ENCODE assay signal across 18 cellular contexts in the genomic region with DNA sequence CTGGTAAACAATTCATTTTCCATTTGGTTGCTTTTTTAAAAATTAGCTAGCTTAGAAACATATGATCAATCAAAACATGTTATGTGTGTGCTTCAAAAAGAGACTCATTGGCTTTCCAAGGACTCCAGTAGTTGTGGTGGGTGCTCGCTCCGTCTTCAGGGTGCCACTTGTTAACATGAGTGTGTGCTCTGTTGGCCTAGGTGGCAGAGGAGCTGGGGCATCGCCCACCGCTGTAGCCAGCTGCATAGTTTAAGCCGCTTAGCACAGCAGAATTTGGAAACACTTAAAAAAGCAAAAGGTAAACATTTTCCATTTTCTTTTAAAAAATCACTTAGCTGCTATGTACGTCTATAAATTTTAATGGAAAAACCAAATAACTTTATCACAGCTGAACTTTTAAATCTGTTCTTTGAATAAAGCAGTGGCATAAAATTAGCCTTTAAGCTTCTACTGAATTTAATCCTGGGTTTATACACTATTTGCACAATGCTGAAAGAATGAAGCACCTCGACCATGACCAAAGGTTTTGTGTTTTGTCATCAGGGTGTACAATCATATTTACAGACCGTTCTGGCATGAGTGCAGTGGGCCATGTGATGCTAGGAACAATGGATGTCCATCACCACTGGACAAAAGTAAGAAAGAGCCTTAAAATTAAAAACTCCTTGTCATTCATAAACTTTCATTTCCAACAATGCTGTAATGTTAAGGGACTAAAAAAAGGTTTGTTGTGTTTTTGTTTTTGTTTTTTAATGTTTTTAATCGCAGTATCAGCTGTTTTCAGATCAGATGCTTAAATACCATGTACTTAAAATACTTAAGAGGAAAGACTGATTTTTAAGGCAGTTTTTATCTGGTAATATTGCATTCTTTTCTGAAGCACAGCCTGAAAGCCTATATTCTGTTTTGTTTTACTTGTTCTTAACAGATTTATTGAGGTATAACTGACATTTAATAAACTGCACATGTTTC.
DNase-seq lines count a peak whose midpoint lies in the region; ATAC-seq and TF ChIP-seq lines count a peak whose summit lies in the region.
"Had no signal": no experiment of that assay in that cellular context is flagged by ENCODE, and none has a peak within 500 bp of the region (broad histone marks: within the 10 kb centered on the region; RNA-seq: fewer than 3 reads in every experiment).

No MANE protein-coding gene starts in this region.

- peak overlapping the region; percentile 9 for H3K27ac ChIP-seq in VCaP
- H3K27ac ChIP-seq: BLaER1 treated with 17β-estradiol and CSF1 and Interleukin-3, amounts not matched to agents 10 nM and 100 nM; KMS-11; SJSA1 had no signal

- no peak for ATAC-seq in GM21447 (IDR thresholded peaks at IDR 0.05; ENCODE audit: unreplicated experiment)

- no peak for TF ChIP-seq CTCF in VCaP (conservative IDR thresholded peaks at IDR 0.05)

- peak; percentile 2 for DNase-seq in NCI-H510A treated with DMSO at 0.1 percent for 48 hours (lab: John Stamatoyannopoulos, UW)
- no peak for DNase-seq in NCI-H510A (lab: John Stamatoyannopoulos, UW)
- peak; percentile 48 for DNase-seq in NCI-H2029 (lab: John Stamatoyannopoulos, UW)
- no peak for DNase-seq in KG1 (lab: John Stamatoyannopoulos, UW)
- no peak for DNase-seq in GF-D8 (lab: John Stamatoyannopoulos, UW)
- DNase-seq in activated CD8-positive, alpha-beta memory T cell treated with anti-CD3 and anti-CD28 coated beads for 24 hours = no peak
- DNase-seq: CD8-positive, alpha-beta memory T cell; HCEC 1CT; NCI-H1048; NCI-H187; NCI-H2227 treated with DMSO at 0.1 percent for 48 hours; NCI-H82; SW 1271 had no signal

Comparison
In these comparisons a context has a peak if more than half of its experiments do, and no peak if none do; other contexts are left out.
1. DNase-seq: peak in NCI-H510A treated with DMSO at 0.1 percent for 48 hours (single experiment) and NCI-H2029 (single experiment); none in NCI-H510A (single experiment), KG1 (single experiment), GF-D8 (single experiment) and activated CD8-positive, alpha-beta memory T cell treated with anti-CD3 and anti-CD28 coated beads for 24 hours (single experiment).